ENCODE assay signal across 9 cellular contexts in genomic region chr11:86066033-86066432, GRCh38. TPM values are rescaled to one million over a fixed set of nuclear protein-coding genes. Genes with fewer than 3 reads are reported as not detected.
A peak's percentile ranks its signal among the peaks of the same experiment; 100 is the strongest.
DNase-seq lines count a peak whose midpoint lies in the region; ATAC-seq and TF ChIP-seq lines count a peak whose summit lies in the region.
"Had no signal": no experiment of that assay in that cellular context is flagged by ENCODE, and none has a peak within 500 bp of the region (broad histone marks: within the 10 kb centered on the region; RNA-seq: fewer than 3 reads in every experiment).

No MANE protein-coding gene starts in this region.

- H3K27ac ChIP-seq in left lung (peak overlapping the region; percentile 96 to 98), thoracic aorta (peak overlapping the region; percentile 95 to 98)

- H3K27ac Mint-ChIP-seq in activated CD4-positive, alpha-beta T cell treated with anti-CD3 and anti-CD28 coated beads for 36 hours, result peak overlapping the region; percentile 91
- peak overlapping the region; percentile 98 for H3K27ac Mint-ChIP-seq in activated naive CD8-positive, alpha-beta T cell treated with anti-CD3 and anti-CD28 coated beads, Interleukin-2, amount 50 U/mL, for 24 hours

- no peaks in the 10 kb centered on the region for H3K36me3 ChIP-seq in left lung
- H3K36me3 ChIP-seq in thoracic aorta, result no peaks in the 10 kb centered on the region

- WGBS in lower leg skin, 2 donors, result 6 to 10% methylated on average over 3 of the region's 3 CpGs

- CTCF ChIA-PET in activated CD4-positive, alpha-beta T cell treated with anti-CD3 and anti-CD28 coated beads for 36 hours (lab: Charles Lee), result interaction anchor here (0.7 to 3.1 kb wide), 6 partner anchors 10 to 149 kb away, joined by 3 to 13 read pairs (median 4); no protein-coding TSS in a partner anchor

- TF ChIP-seq CTCF in left lung (IDR thresholded peaks at IDR 0.05), result no peak
- no peak for TF ChIP-seq CTCF in thoracic aorta (IDR thresholded peaks at IDR 0.05)
- TF ChIP-seq CTCF in lower leg skin (IDR thresholded peaks at IDR 0.05), result no peak

- peaks cover 36% of the 10 kb centered on the region for H3K36me3 Mint-ChIP-seq in activated CD4-positive, alpha-beta T cell treated with anti-CD3 and anti-CD28 coated beads for 36 hours (ENCODE audit: low read depth)
- peaks cover 31% of the 10 kb centered on the region for H3K36me3 Mint-ChIP-seq in activated naive CD8-positive, alpha-beta T cell treated with anti-CD3 and anti-CD28 coated beads, Interleukin-2, amount 50 U/mL, for 24 hours (ENCODE audit: low read depth)

- H3K4me1 ChIP-seq in left lung (peaks cover 36 to 62% of the 10 kb centered on the region in 2 donors), thoracic aorta (ENCODE audit: control insufficient read depth in 1 of 2, low read depth in 2 of 2) (peaks cover 50 to 52% of the 10 kb centered on the region in 2 donors)

- H3K9me3 ChIP-seq in left lung (no peaks in the 10 kb centered on the region), thoracic aorta (no peaks in the 10 kb centered on the region)

- no peak for TF ChIP-seq POLR2A in lower leg skin (IDR thresholded peaks at IDR 0.05)

- H3K4me1 Mint-ChIP-seq in activated CD4-positive, alpha-beta T cell treated with anti-CD3 and anti-CD28 coated beads for 36 hours, result peaks cover 53% of the 10 kb centered on the region
- H3K4me1 Mint-ChIP-seq in activated naive CD8-positive, alpha-beta T cell treated with anti-CD3 and anti-CD28 coated beads, Interleukin-2, amount 50 U/mL, for 24 hours, result peaks cover 57% of the 10 kb centered on the region

- peak overlapping the region; percentile 89 for H3K4me3 Mint-ChIP-seq in activated CD4-positive, alpha-beta T cell treated with anti-CD3 and anti-CD28 coated beads for 36 hours
- H3K4me3 Mint-ChIP-seq in activated naive CD8-positive, alpha-beta T cell treated with anti-CD3 and anti-CD28 coated beads, Interleukin-2, amount 50 U/mL, for 24 hours, result peak overlapping the region; percentile 100

- H3K27me3 ChIP-seq in left lung (no peaks in the 10 kb centered on the region), thoracic aorta (replicated peaks; ENCODE audit: insufficient read depth) (no peaks in the 10 kb centered on the region)

- H3K4me3 ChIP-seq in left lung (peak overlapping the region; percentile 81 to 88), thoracic aorta (peak overlapping the region; percentile 81), lower leg skin (ENCODE audit: low read depth, poor library complexity, severe bottlenecking) (no peak overlapping the region)

- no peaks in the 10 kb centered on the region for H3K27me3 Mint-ChIP-seq in activated CD4-positive, alpha-beta T cell treated with anti-CD3 and anti-CD28 coated beads for 36 hours
- H3K27me3 Mint-ChIP-seq in activated naive CD8-positive, alpha-beta T cell treated with anti-CD3 and anti-CD28 coated beads, Interleukin-2, amount 50 U/mL, for 24 hours, result no peaks in the 10 kb centered on the region

- H3K9me3 Mint-ChIP-seq in activated CD4-positive, alpha-beta T cell treated with anti-CD3 and anti-CD28 coated beads for 36 hours (ENCODE audit: low read depth), result peaks cover 2% of the 10 kb centered on the region
- H3K9me3 Mint-ChIP-seq in activated naive CD8-positive, alpha-beta T cell treated with anti-CD3 and anti-CD28 coated beads, Interleukin-2, amount 50 U/mL, for 24 hours, result peaks cover 8% of the 10 kb centered on the region

- no peak for DNase-seq in activated CD4-positive, alpha-beta T cell treated with anti-CD3 and anti-CD28 coated beads for 36 hours
- no peak for DNase-seq in activated CD4-positive, alpha-beta T cell treated with anti-CD3 and anti-CD28 coated beads, Interleukin-2, amount 50 U/mL, for 1 hour
- no peak for DNase-seq in activated naive CD8-positive, alpha-beta T cell treated with anti-CD3 and anti-CD28 coated beads, Interleukin-2, amount 50 U/mL, for 24 hours
- no peak for DNase-seq in left lung
- DNase-seq in thoracic aorta (ENCODE audit: low spot score), result no peak
- no peak for DNase-seq in SIG-M5 (lab: John Stamatoyannopoulos, UW)
- no peak for DNase-seq in lower leg skin (ENCODE audit: low spot score in 2 of 2)
- DNase-seq in NK-92 treated with Interleukin-12 subunit alpha and Interleukin-12 subunit beta, amount 100 ng/mL, for 24 hours (lab: John Stamatoyannopoulos, UW), result no peak
- DNase-seq: hypothalamus had no signal

- POLR2A ChIA-PET in activated CD4-positive, alpha-beta T cell treated with anti-CD3 and anti-CD28 coated beads for 36 hours (lab: Charles Lee), result interaction anchor here (0.6 kb wide), 1 partner anchor 24 kb away, joined by 4 read pairs; no protein-coding TSS in a partner anchor

- no peak for ATAC-seq in activated CD4-positive, alpha-beta T cell treated with anti-CD3 and anti-CD28 coated beads for 36 hours
- no peak for ATAC-seq in activated naive CD8-positive, alpha-beta T cell treated with anti-CD3 and anti-CD28 coated beads, Interleukin-2, amount 50 U/mL, for 24 hours
- no peak for ATAC-seq in left lung
- no peak for ATAC-seq in thoracic aorta (ENCODE audit: insufficient number of reproducible peaks, low FRiP score, low read depth)

- intact Hi-C loops in activated CD4-positive, alpha-beta T cell treated with anti-CD3 and anti-CD28 coated beads for 36 hours (cut with DNase I, micrococcal nuclease), result loop anchor here in 1 of 2 experiments (2.0 to 10.0 kb wide), 4 partner anchors 119 to 526 kb away; partner anchors contain the start of gene CREBZF
- intact Hi-C loops in left lung (cut with DNase I) (no loop called here), lower leg skin (cut with DNase I; ENCODE audit: low total_unique reads) (no loop called here)

RNA-seq across cellular contexts. Expression of gene PICALM, which starts 2.9 kb away (rescaled TPM):
- total RNA-seq in activated CD4-positive, alpha-beta T cell treated with anti-CD3 and anti-CD28 coated beads for 36 hours, result 10 to 100 TPM; 63.8 to 88.3 TPM
- 100 to 1,000 TPM; 159 to 216 TPM for total RNA-seq in left lung
- total RNA-seq in thoracic aorta, result 100 to 1,000 TPM; 395 to 488 TPM
- 100 to 1,000 TPM; 158 to 198 (median 178) TPM for total RNA-seq in lower leg skin
